ENCODE assay signal across 1 cellular context in the genomic region with DNA sequence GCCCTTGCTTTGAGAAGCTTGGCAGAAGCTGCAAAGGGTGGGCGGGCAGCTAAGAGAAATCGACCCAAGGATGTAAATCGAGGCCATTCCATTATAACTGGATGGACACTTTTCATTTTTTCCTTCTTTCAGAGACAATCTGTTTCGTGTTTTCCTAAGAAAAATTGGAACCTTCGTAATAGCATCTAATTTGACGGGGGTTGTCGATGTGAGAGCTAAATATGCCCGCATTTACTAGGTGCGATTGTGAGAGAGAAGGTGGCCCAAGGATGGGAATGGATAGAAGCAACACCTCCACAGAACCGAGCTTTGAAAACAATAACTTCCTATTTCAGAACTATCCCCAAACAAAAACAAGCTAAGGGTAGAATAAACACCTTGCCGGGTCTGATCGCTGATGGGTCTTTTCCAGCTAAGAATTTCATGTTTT.
TF ChIP-seq lines count a peak whose summit lies in the region.

No MANE protein-coding gene starts in this region.

TF ChIP-seq in GM23338, 12 proteins besides CTCF, POLR2A, EP300 and RAD21 (continued from another document):
- TF ChIP-seq, protein P1, sequence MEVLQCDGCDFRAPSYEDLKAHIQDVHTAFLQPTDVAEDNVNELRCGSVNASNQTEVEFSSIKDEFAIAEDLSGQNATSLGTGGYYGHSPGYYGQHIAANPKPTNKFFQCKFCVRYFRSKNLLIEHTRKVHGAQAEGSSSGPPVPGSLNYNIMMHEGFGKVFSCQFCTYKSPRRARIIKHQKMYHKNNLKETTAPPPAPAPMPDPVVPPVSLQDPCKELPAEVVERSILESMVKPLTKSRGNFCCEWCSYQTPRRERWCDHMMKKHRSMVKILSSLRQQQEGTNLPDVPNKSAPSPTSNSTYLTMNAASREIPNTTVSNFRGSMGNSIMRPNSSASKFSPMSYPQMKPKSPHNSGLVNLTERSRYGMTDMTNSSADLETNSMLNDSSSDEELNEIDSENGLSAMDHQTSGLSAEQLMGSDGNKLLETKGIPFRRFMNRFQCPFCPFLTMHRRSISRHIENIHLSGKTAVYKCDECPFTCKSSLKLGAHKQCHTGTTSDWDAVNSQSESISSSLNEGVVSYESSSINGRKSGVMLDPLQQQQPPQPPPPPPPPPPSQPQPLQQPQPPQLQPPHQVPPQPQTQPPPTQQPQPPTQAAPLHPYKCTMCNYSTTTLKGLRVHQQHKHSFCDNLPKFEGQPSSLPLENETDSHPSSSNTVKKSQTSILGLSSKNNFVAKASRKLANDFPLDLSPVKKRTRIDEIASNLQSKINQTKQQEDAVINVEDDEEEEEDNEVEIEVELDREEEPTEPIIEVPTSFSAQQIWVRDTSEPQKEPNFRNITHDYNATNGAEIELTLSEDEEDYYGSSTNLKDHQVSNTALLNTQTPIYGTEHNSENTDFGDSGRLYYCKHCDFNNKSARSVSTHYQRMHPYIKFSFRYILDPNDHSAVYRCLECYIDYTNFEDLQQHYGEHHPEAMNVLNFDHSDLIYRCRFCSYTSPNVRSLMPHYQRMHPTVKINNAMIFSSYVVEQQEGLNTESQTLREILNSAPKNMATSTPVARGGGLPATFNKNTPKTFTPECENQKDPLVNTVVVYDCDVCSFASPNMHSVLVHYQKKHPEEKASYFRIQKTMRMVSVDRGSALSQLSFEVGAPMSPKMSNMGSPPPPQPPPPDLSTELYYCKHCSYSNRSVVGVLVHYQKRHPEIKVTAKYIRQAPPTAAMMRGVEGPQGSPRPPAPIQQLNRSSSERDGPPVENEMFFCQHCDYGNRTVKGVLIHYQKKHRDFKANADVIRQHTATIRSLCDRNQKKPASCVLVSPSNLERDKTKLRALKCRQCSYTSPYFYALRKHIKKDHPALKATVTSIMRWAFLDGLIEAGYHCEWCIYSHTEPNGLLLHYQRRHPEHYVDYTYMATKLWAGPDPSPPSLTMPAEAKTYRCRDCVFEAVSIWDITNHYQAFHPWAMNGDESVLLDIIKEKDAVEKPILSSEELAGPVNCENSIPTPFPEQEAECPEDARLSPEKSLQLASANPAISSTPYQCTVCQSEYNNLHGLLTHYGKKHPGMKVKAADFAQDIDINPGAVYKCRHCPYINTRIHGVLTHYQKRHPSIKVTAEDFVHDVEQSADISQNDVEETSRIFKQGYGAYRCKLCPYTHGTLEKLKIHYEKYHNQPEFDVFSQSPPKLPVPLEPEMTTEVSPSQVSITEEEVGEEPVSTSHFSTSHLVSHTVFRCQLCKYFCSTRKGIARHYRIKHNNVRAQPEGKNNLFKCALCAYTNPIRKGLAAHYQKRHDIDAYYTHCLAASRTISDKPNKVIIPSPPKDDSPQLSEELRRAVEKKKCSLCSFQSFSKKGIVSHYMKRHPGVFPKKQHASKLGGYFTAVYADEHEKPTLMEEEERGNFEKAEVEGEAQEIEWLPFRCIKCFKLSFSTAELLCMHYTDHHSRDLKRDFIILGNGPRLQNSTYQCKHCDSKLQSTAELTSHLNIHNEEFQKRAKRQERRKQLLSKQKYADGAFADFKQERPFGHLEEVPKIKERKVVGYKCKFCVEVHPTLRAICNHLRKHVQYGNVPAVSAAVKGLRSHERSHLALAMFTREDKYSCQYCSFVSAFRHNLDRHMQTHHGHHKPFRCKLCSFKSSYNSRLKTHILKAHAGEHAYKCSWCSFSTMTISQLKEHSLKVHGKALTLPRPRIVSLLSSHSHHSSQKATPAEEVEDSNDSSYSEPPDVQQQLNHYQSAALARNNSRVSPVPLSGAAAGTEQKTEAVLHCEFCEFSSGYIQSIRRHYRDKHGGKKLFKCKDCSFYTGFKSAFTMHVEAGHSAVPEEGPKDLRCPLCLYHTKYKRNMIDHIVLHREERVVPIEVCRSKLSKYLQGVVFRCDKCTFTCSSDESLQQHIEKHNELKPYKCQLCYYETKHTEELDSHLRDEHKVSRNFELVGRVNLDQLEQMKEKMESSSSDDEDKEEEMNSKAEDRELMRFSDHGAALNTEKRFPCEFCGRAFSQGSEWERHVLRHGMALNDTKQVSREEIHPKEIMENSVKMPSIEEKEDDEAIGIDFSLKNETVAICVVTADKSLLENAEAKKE (CRISPR knock-in tag; IDR thresholded peaks at IDR 0.05) = no peak
- TF ChIP-seq EZH2phosphoT487 (IDR thresholded peaks at IDR 0.05; ENCODE audit: unreplicated experiment) (peak; percentile 6), EZH2 (IDR thresholded peaks at IDR 0.05; ENCODE audit: low read depth, unreplicated experiment) (peak; percentile 87), ZNF331 (CRISPR knock-in tag; IDR thresholded peaks at IDR 0.05; ENCODE audit: low read depth) (no peak), JUNB (IDR thresholded peaks at IDR 0.05; ENCODE audit: unreplicated experiment) (no peak)
TF ChIP-seq in GM23338: peak in this region for 2.
